Comparison of ENCODE assay signal across 12 cellular contexts in the genomic region with DNA sequence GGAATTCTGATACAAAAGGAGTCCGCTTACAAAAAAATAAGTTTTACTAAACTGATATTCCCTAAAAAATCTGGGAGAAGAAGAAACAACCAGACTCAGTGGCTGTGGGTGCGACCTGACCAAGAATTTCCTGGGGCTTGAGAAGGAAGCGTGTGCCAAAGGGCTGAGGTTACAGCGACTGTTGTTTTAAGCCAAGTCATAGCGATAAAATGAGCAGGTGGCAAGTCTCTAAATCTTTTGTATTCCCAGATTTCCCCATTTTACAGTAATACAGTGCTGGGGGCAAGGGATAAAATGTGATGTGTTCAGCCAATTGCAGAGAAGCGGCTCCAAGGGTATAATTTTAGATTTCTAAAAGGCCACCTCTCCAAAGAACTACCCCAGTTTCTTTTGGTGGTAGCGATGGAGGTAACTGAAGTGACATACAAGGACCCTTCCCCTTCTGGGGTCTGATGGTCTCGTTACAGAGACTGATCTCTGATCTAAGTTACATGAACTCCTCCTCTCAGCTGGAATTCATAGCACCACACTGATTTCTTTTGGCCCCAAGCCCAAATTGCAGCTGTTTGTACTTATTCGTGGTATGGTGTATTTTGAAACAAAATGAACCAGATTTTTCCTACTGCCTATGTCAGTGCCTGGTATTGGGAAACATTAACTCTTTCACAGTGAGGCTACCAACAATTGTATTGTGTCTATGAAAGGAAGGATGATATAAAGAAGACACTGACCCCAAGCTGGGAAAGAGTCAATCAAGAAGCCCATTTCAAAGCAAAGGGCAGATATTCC. TPM values are rescaled to one million over a fixed set of nuclear protein-coding genes. Genes with fewer than 3 reads are reported as not detected.
DNase-seq lines count a peak whose midpoint lies in the region; ATAC-seq, FAIRE-seq and TF ChIP-seq lines count a peak whose summit lies in the region.
"Had no signal": no experiment of that assay in that cellular context is flagged by ENCODE, and none has a peak within 500 bp of the region (broad histone marks: within the 10 kb centered on the region; RNA-seq: fewer than 3 reads in every experiment).

No MANE protein-coding gene starts in this region.

- H3K4ac ChIP-seq in trophoblast cell (ENCODE audit: low read depth, low read length), result no peak overlapping the region

- in situ Hi-C loops in mammary epithelial cell (cut with MboI; ENCODE audit: low sequenced_read_pairs in 2 of 2), result no loop called here

- H3K4me3 ChIP-seq in mammary epithelial cell (replicated peaks in 1 of 3; ENCODE audit: insufficient read depth in 1 of 3, low read depth in 2 of 3, low read length in 3 of 3) (no peak overlapping the region), thyroid gland (replicated peaks in 1 of 3) (no peak overlapping the region), trophoblast cell (ENCODE audit: low read depth, low read length) (no peak overlapping the region)

- H3K4me2 ChIP-seq in mammary epithelial cell (ENCODE audit: insufficient read depth, low read depth, low read length) (no peak overlapping the region), trophoblast cell (ENCODE audit: low read length) (no peak overlapping the region)

- no peak overlapping the region for H4K12ac ChIP-seq in trophoblast cell (ENCODE audit: low read depth, low read length)

- peak; percentile 27 for FAIRE-seq in GM12892 (lab: Jason Lieb, UNC)
- FAIRE-seq: HepG2 had no signal

- no peak overlapping the region for H2BK120ac ChIP-seq in trophoblast cell (ENCODE audit: insufficient read depth, low read length, poor library complexity)

- H3K79me1 ChIP-seq in trophoblast cell (ENCODE audit: low read length), result no peaks in the 10 kb centered on the region

- H3K4me1 ChIP-seq in mammary epithelial cell (ENCODE audit: insufficient read depth, low read length) (peaks cover 5% of the 10 kb centered on the region), thyroid gland (peaks cover 5 to 39% of the 10 kb centered on the region in 2 donors), trophoblast cell (ENCODE audit: control insufficient read depth in 1 of 2, insufficient read depth in 2 of 2, low read length in 2 of 2) (no peaks in the 10 kb centered on the region)

- H4K91ac ChIP-seq in trophoblast cell (ENCODE audit: low read depth, low read length), result no peak overlapping the region

- no peak overlapping the region for H2BK5ac ChIP-seq in trophoblast cell (ENCODE audit: low read depth, low read length, poor library complexity)

- intact Hi-C loops in mammary epithelial cell (cut with micrococcal nuclease), result no loop called here
- intact Hi-C loops in thyroid gland (cut with DNase I), result no loop called here

- no peak overlapping the region for H3K23ac ChIP-seq in trophoblast cell (ENCODE audit: low read length)

- no peak for TF ChIP-seq POLR2A in GM12892 (IDR thresholded peaks at IDR 0.05; ENCODE audit: low read depth, low read length)
- no peak for TF ChIP-seq POLR2A in thyroid gland (IDR thresholded peaks at IDR 0.05)

- peaks cover 81% of the 10 kb centered on the region for H3K79me2 ChIP-seq in mammary epithelial cell (ENCODE audit: insufficient read depth, low read length)
- H3K79me2 ChIP-seq in trophoblast cell (ENCODE audit: control insufficient read depth, insufficient read depth, low read length, poor library complexity), result no peaks in the 10 kb centered on the region

- no peak overlapping the region for H2AK5ac ChIP-seq in trophoblast cell (ENCODE audit: low read length)

- dilution Hi-C loops in mammary epithelial cell (cut with HindIII; ENCODE audit: low sequenced_read_pairs), result no loop called here

- H3K27ac ChIP-seq in mammary epithelial cell (ENCODE audit: insufficient read depth, low read depth, low read length) (no peak overlapping the region), layer of hippocampus (ENCODE audit: low read depth, low read length) (peak overlapping the region; percentile 42), thyroid gland (no peak overlapping the region), trophoblast cell (ENCODE audit: low read depth, low read length) (no peak overlapping the region)

- H3K9me3 ChIP-seq in mammary epithelial cell (replicated peaks; ENCODE audit: insufficient read depth, low read length) (no peaks in the 10 kb centered on the region), thyroid gland (no peaks in the 10 kb centered on the region), trophoblast cell (ENCODE audit: insufficient read depth, low read depth, low read length) (no peaks in the 10 kb centered on the region)

- no peak for TF ChIP-seq CTCF in mammary epithelial cell (conservative IDR thresholded peaks at IDR 0.05 in 1 of 2, IDR thresholded peaks at IDR 0.05 in 1 of 2; ENCODE audit: extremely low read depth in 1 of 2, insufficient read depth in 1 of 2, low read depth in 1 of 2, low read length in 2 of 2)
- no peak for TF ChIP-seq CTCF in thyroid gland (IDR thresholded peaks at IDR 0.05)

- no peak overlapping the region for H3K9ac ChIP-seq in mammary epithelial cell (ENCODE audit: insufficient read depth, low read length)
- H3K9ac ChIP-seq in trophoblast cell (ENCODE audit: low read length), result no peak overlapping the region

- 87% methylated on average over 9 of the region's 9 CpGs for WGBS in mammary epithelial cell (ENCODE audit: low coverage, missing lambda C conversion rate)
- WGBS in thyroid gland, 2 donors, result 76 to 83% methylated on average over 9 of the region's 9 CpGs
- no CpG with 5 or more reads among the region's 9 CpGs for WGBS in trophoblast cell (ENCODE audit: extremely low coverage, insufficient coverage, insufficient read length)

- BruUV-seq in mammary epithelial cell (replicated peaks; lab: Mats Ljungman, UMichigan), result no TSS peak

- H4K8ac ChIP-seq in trophoblast cell (ENCODE audit: low read depth, low read length), result no peak overlapping the region

- ATAC-seq in HG02852 (IDR thresholded peaks at IDR 0.05; ENCODE audit: unreplicated experiment) (no peak), HG02970 (IDR thresholded peaks at IDR 0.05; ENCODE audit: low FRiP score, unreplicated experiment) (no peak)
- ATAC-seq: activated CD4-positive, CD25-positive, alpha-beta regulatory T cell treated with anti-CD3 and anti-CD28 coated beads, Interleukin-2, amount 50 U/mL, for 24 hours; HepG2 had no signal

- H2BK12ac ChIP-seq in trophoblast cell (ENCODE audit: low read length), result no peak overlapping the region

- H3K18ac ChIP-seq in trophoblast cell (ENCODE audit: low read length), result no peak overlapping the region

- H3K36me3 ChIP-seq in mammary epithelial cell (ENCODE audit: insufficient read depth, low read length) (no peaks in the 10 kb centered on the region), thyroid gland (no peaks in the 10 kb centered on the region), trophoblast cell (ENCODE audit: control insufficient read depth in 1 of 2, insufficient read depth in 2 of 2, low read length in 2 of 2) (no peaks in the 10 kb centered on the region)

- CTCF ChIA-PET in mammary epithelial cell (lab: Charles Lee; ENCODE audit: low non-redundant PET), result no interaction called here

- DNase-seq in GM12892 (ENCODE audit: insufficient read length) (no peak), mammary epithelial cell (peak; percentile 12), thyroid gland (peak; percentile 5 to 8), trophoblast cell (no peak), UCSD-AML1 (lab: John Stamatoyannopoulos, UW; ENCODE audit: unreplicated experiment) (no peak)
- DNase-seq: DMS153; effector CD4-positive, alpha-beta T cell had no signal

- H4K20me1 ChIP-seq in mammary epithelial cell (ENCODE audit: insufficient read depth, low read length), result no peaks in the 10 kb centered on the region

- H3K14ac ChIP-seq in trophoblast cell (ENCODE audit: low read length), result no peak overlapping the region

- H3K27me3 ChIP-seq in mammary epithelial cell (ENCODE audit: insufficient read depth, low read length), result no peaks in the 10 kb centered on the region
- H3K27me3 ChIP-seq in layer of hippocampus (ENCODE audit: control insufficient read depth, insufficient read depth, low read length), result no peaks in the 10 kb centered on the region
- H3K27me3 ChIP-seq in thyroid gland, result no peaks in the 10 kb centered on the region
- no peaks in the 10 kb centered on the region for H3K27me3 ChIP-seq in trophoblast cell (ENCODE audit: insufficient read depth, low read length)

- H2AFZ ChIP-seq in mammary epithelial cell (ENCODE audit: low read depth, low read length), result no peak overlapping the region
- no peak overlapping the region for H2AFZ ChIP-seq in trophoblast cell (ENCODE audit: insufficient read depth, low read length, poor library complexity)

RNA-seq across cellular contexts. Expression of gene LPAR1, which starts 41.6 kb away (rescaled TPM):
- 0.74 TPM for polyA plus RNA-seq in GM12892 (2012; ENCODE audit: missing spikeins)
- total RNA-seq in mammary epithelial cell, result 10 to 100 TPM; 20.4 to 20.8 TPM
- 29.7 TPM for polyA plus RNA-seq in mammary epithelial cell
- 66.6 TPM for polyA minus RNA-seq in mammary epithelial cell
- 10 to 100 TPM; 40.8 to 98.5 (median 56.4) TPM for total RNA-seq in thyroid gland
- 4.9 and 5.2 TPM in 2 replicates for polyA plus RNA-seq in trophoblast cell (2013)
- total RNA-seq: HepG2 had no signal
- polyA plus RNA-seq: HepG2 had no signal

Comparison
In these comparisons a context has a peak if more than half of its experiments do, and no peak if none do; other contexts are left out.
1. DNase-seq: peak in mammary epithelial cell (single experiment) and thyroid gland (2 of 2); none in GM12892 (single experiment), trophoblast cell (0 of 2) and UCSD-AML1 (single experiment).